In genomic region chr15:56996093-56996492, GRCh38 we compare ENCODE assay signal across 1 cellular context.
TF ChIP-seq lines count a peak whose summit lies in the region.

No MANE protein-coding gene starts in this region.

TF ChIP-seq in GM23338, 12 proteins besides CTCF, POLR2A, EP300 and RAD21 (continued from another document):
- TF ChIP-seq REST (IDR thresholded peaks at IDR 0.05; ENCODE audit: unreplicated experiment), result no peak
- no peak for TF ChIP-seq ZNF462 (CRISPR knock-in tag; IDR thresholded peaks at IDR 0.05)
- TF ChIP-seq EZH2 (IDR thresholded peaks at IDR 0.05; ENCODE audit: low read depth, unreplicated experiment), result no peak
- TF ChIP-seq NANOG (IDR thresholded peaks at IDR 0.05; ENCODE audit: borderline replicate concordance), result no peak
- no peak for TF ChIP-seq EZH2phosphoT487 (IDR thresholded peaks at IDR 0.05; ENCODE audit: unreplicated experiment)
- no peak for TF ChIP-seq ZNF114 (CRISPR knock-in tag; IDR thresholded peaks at IDR 0.05)
- no peak for TF ChIP-seq POLR2AphosphoS5 (IDR thresholded peaks at IDR 0.05; ENCODE audit: low read depth)
- TF ChIP-seq ETS1 (IDR thresholded peaks at IDR 0.05), result no peak
- no peak for TF ChIP-seq JUNB (IDR thresholded peaks at IDR 0.05; ENCODE audit: unreplicated experiment)
